10 cellular contexts compared by ENCODE assay signal in genomic region chr20:35311409-35311808, GRCh38. TPM values are rescaled to one million over a fixed set of nuclear protein-coding genes. Genes with fewer than 3 reads are reported as not detected.
DNase-seq lines count a peak whose midpoint lies in the region; ATAC-seq and TF ChIP-seq lines count a peak whose summit lies in the region.
"Had no signal": no experiment of that assay in that cellular context is flagged by ENCODE, and none has a peak within 500 bp of the region (broad histone marks: within the 10 kb centered on the region; RNA-seq: fewer than 3 reads in every experiment).

No MANE protein-coding gene starts in this region.

- 93 to 97% (median 94%) methylated on average over 2 of the region's 2 CpGs for WGBS in psoas muscle, 3 donors

- peaks cover 13% of the 10 kb centered on the region for H3K36me3 Mint-ChIP-seq in activated naive CD8-positive, alpha-beta T cell treated with anti-CD3 and anti-CD28 coated beads for 36 hours

- H3K4me2 ChIP-seq in OCI-LY7 (ENCODE audit: low read length): no peak overlapping the region

- H3K27ac ChIP-seq in OCI-LY7 (ENCODE audit: low read depth, low read length, poor library complexity, severe bottlenecking) (no peak overlapping the region), psoas muscle (peak overlapping the region; percentile 6)

- H3K9me3 Mint-ChIP-seq in activated naive CD8-positive, alpha-beta T cell treated with anti-CD3 and anti-CD28 coated beads for 36 hours: no peaks in the 10 kb centered on the region

- CTCF ChIA-PET in OCI-LY7 (lab: Charles Lee; ENCODE audit: unreplicated experiment): no interaction called here

- no peak overlapping the region for H3K4me3 ChIP-seq in OCI-LY7 (ENCODE audit: low read depth, low read length, poor library complexity, severe bottlenecking)
- no peak overlapping the region for H3K4me3 ChIP-seq in psoas muscle

- H3K4me1 ChIP-seq in OCI-LY7 (ENCODE audit: insufficient read depth, low read length, poor library complexity, severe bottlenecking) (no peaks in the 10 kb centered on the region), psoas muscle (peaks cover 25% of the 10 kb centered on the region)

- H3K9me2 ChIP-seq in OCI-LY7 (ENCODE audit: insufficient read depth, low read length): no peaks in the 10 kb centered on the region

- H3K4me3 Mint-ChIP-seq in activated naive CD8-positive, alpha-beta T cell treated with anti-CD3 and anti-CD28 coated beads for 36 hours: no peak overlapping the region

- POLR2A ChIA-PET in OCI-LY7 (lab: Charles Lee): interaction anchor here (0.6 kb wide), 1 partner anchor 296 kb away, joined by 3 read pairs; no protein-coding TSS in a partner anchor

- no peaks in the 10 kb centered on the region for H3K27me3 Mint-ChIP-seq in activated naive CD8-positive, alpha-beta T cell treated with anti-CD3 and anti-CD28 coated beads for 36 hours

- no peaks in the 10 kb centered on the region for H4K20me1 ChIP-seq in OCI-LY7 (ENCODE audit: insufficient read depth, low read length)

- H3K27ac Mint-ChIP-seq in activated naive CD8-positive, alpha-beta T cell treated with anti-CD3 and anti-CD28 coated beads for 36 hours: peak overlapping the region; percentile 35

- TSS peak; percentile 40 for BruUV-seq in OCI-LY7 (replicated peaks; lab: Mats Ljungman, UMichigan)

- TF ChIP-seq CTCF in OCI-LY7 (conservative IDR thresholded peaks at IDR 0.05; ENCODE audit: low read length): no peak
- no peak for TF ChIP-seq CTCF in psoas muscle (IDR thresholded peaks at IDR 0.05)

- H3K36me3 ChIP-seq in OCI-LY7 (ENCODE audit: insufficient read depth, low read length) (peaks cover 15% of the 10 kb centered on the region; the same call in 1 of the 2 replicates), psoas muscle (ENCODE audit: insufficient read depth in 1 of 2, low read depth in 1 of 2) (peaks cover 0 to 5% of the 10 kb centered on the region in 2 donors)

- ATAC-seq in psoas muscle: no peak
- no peak for ATAC-seq in HG03025 (IDR thresholded peaks at IDR 0.05; ENCODE audit: low FRiP score, unreplicated experiment)
- ATAC-seq in GM18498 (IDR thresholded peaks at IDR 0.05; ENCODE audit: unreplicated experiment): no peak
- no peak for ATAC-seq in HG03097 (IDR thresholded peaks at IDR 0.05; ENCODE audit: low FRiP score, unreplicated experiment)

- intact Hi-C loops in OCI-LY7 (cut with micrococcal nuclease; ENCODE audit: unreplicated experiment) (no loop called here), psoas muscle (cut with DNase I) (no loop called here)

- no peaks in the 10 kb centered on the region for H3K79me2 ChIP-seq in OCI-LY7 (ENCODE audit: insufficient read depth, low read depth, low read length)

- no peak overlapping the region for H2AFZ ChIP-seq in OCI-LY7 (ENCODE audit: low read length)

- DNase-seq in DMS53 treated with DMSO at 0.1 percent for 48 hours (lab: John Stamatoyannopoulos, UW; ENCODE audit: unreplicated experiment) (peak; percentile 14), OCI-LY7 (ENCODE audit: low spot score) (no peak), psoas muscle (no peak), ecto neural progenitor cell (ENCODE audit: low spot score) (no peak)
- peak; percentile 67 for DNase-seq in activated naive CD8-positive, alpha-beta T cell treated with anti-CD3 and anti-CD28 coated beads for 36 hours
- DNase-seq: DMS79 had no signal

- H3K27me3 ChIP-seq in psoas muscle (ENCODE audit: insufficient read depth in 3 of 3, low read length in 2 of 3): no peaks in the 10 kb centered on the region

- no peaks in the 10 kb centered on the region for H3K9me3 ChIP-seq in OCI-LY7 (ENCODE audit: low read length)
- no peaks in the 10 kb centered on the region for H3K9me3 ChIP-seq in psoas muscle

- peaks cover 35% of the 10 kb centered on the region for H3K4me1 Mint-ChIP-seq in activated naive CD8-positive, alpha-beta T cell treated with anti-CD3 and anti-CD28 coated beads for 36 hours

RNA-seq across cellular contexts. Expression of gene FAM83C, which starts 19.2 kb away (rescaled TPM):
- total RNA-seq in OCI-LY7 (2014; rRNA removed; shearing (Covaris generic)): not detected in 2 replicates
- not detected in 2 replicates for total RNA-seq in OCI-LY7 (2022)
- not detected for total RNA-seq in activated naive CD8-positive, alpha-beta T cell treated with anti-CD3 and anti-CD28 coated beads for 36 hours
- total RNA-seq in psoas muscle: not detected
- polyA plus RNA-seq in psoas muscle: under 1 TPM; 0.04 to 0.07 (median 0.04) TPM
- total RNA-seq: pulmonary artery endothelial cell had no signal

RNA-seq across cellular contexts. Expression of gene EIF6, which starts 26.8 kb away (rescaled TPM):
- 93.9 and 113 TPM in 2 replicates for total RNA-seq in OCI-LY7 (2014; rRNA removed; shearing (Covaris generic))
- total RNA-seq in OCI-LY7 (2022): 90.6 and 106 TPM in 2 replicates
- 100 to 1,000 TPM; 172 to 179 TPM for total RNA-seq in activated naive CD8-positive, alpha-beta T cell treated with anti-CD3 and anti-CD28 coated beads for 36 hours
- total RNA-seq in psoas muscle: 10 to 100 TPM; 44.3 to 65.5 (median 52.6) TPM
- 100 to 1,000 TPM in 1 of 3 donors, 10 to 100 TPM in 2; 63.0 to 169 (median 71.1) TPM for polyA plus RNA-seq in psoas muscle

RNA-seq across cellular contexts. Expression of gene MMP24OS, which starts 33.5 kb away (rescaled TPM):
- 13.2 and 14.8 TPM in 2 replicates for total RNA-seq in OCI-LY7 (2014; rRNA removed; shearing (Covaris generic))
- total RNA-seq in OCI-LY7 (2022) (44.6 and 48.5 TPM in 2 replicates), psoas muscle (10 to 100 TPM; 25.1 to 40.6 (median 27.2) TPM)
- 10 to 100 TPM; 27.2 to 27.4 TPM for total RNA-seq in activated naive CD8-positive, alpha-beta T cell treated with anti-CD3 and anti-CD28 coated beads for 36 hours
- 10 to 100 TPM; 10.4 to 22.5 (median 19.3) TPM for polyA plus RNA-seq in psoas muscle

Comparison
In these comparisons a context has a peak if more than half of its experiments do, and no peak if none do; other contexts are left out.
1. DNase-seq: peak in DMS53 treated with DMSO at 0.1 percent for 48 hours (single experiment) and activated naive CD8-positive, alpha-beta T cell treated with anti-CD3 and anti-CD28 coated beads for 36 hours (single experiment); none in OCI-LY7 (single experiment), psoas muscle (0 of 2) and ecto neural progenitor cell (single experiment).